In genomic region chr3:1421577-1421976, GRCh38 we compare ENCODE assay signal across 15 cellular contexts.
DNase-seq lines count a peak whose midpoint lies in the region; ATAC-seq lines count a peak whose summit lies in the region.
"Had no signal": no experiment of that assay in that cellular context is flagged by ENCODE, and none has a peak within 500 bp of the region (broad histone marks: within the 10 kb centered on the region; RNA-seq: fewer than 3 reads in every experiment).

No MANE protein-coding gene starts in this region.

- in situ Hi-C loops in ACHN (cut with HindIII; ENCODE audit: low pct_ligation_motif_present, low pct_unique_long_range_greater_than_20kb, low sequenced_read_pairs), result no loop called here

- no peak for DNase-seq in A172 (ENCODE audit: low spot score)
- no peak for DNase-seq in ACHN
- DNase-seq: AML-193, GF-D8, NCI-H1417 treated with DMSO at 0.1 percent for 48 hours, NCI-H2029, NCI-H2171 treated with DMSO at 0.1 percent for 48 hours, NCI-H446 treated with DMSO at 0.1 percent for 48 hours, T-helper 2 cell had no signal

- ATAC-seq in GM18519 (IDR thresholded peaks at IDR 0.05; ENCODE audit: low FRiP score, unreplicated experiment), result peak; percentile 49
- peak; percentile 74 for ATAC-seq in GM21576 (IDR thresholded peaks at IDR 0.05; ENCODE audit: unreplicated experiment)
- peak; percentile 77 for ATAC-seq in HG02870 (IDR thresholded peaks at IDR 0.05; ENCODE audit: unreplicated experiment)
- ATAC-seq in HG03565 (IDR thresholded peaks at IDR 0.05; ENCODE audit: unreplicated experiment), result peak; percentile 74
- no peak for ATAC-seq in HG03196 (IDR thresholded peaks at IDR 0.05; ENCODE audit: unreplicated experiment)
- ATAC-seq in esophagus mucosa, result no peak

Comparison
In these comparisons a context has a peak if more than half of its experiments do, and no peak if none do; other contexts are left out.
1. ATAC-seq: peak in GM18519 (single experiment), GM21576 (single experiment), HG02870 (single experiment) and HG03565 (single experiment); none in HG03196 (single experiment) and esophagus mucosa (single experiment).